ENCODE assay signal across 1 cellular context in the genomic region with DNA sequence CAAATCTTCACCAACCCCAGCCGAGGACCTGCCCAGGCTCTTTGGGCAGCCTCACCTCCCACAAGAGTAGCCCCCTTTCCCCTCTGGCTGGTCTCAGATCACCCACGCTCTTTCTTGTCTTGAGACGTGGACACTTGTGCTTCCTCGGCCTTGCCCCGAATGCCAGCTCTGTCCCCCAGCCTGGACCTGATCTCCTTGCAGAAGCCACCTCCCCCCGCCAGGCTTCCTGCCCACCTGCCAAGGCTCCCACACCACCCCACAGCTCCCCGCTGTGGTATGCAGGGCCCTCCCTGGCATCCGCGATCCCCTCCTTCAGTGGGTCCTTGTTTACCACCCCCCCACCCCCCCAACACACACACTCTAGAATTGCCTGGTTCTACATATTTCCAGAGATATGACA.
TF ChIP-seq lines count a peak whose summit lies in the region.

No MANE protein-coding gene starts in this region.

TF ChIP-seq in H1, 55 proteins besides CTCF, POLR2A, EP300 and RAD21:
- no peak for TF ChIP-seq CEBPB (IDR thresholded peaks at IDR 0.05; ENCODE audit: low read depth, low read length)
- TF ChIP-seq RBBP5 (IDR thresholded peaks at IDR 0.05; ENCODE audit: borderline replicate concordance, low read depth, low read length) = no peak
- no peak for TF ChIP-seq GTF2F1 (IDR thresholded peaks at IDR 0.05; ENCODE audit: borderline replicate concordance, low read depth, low read length)
- no peak for TF ChIP-seq CTBP2 (IDR thresholded peaks at IDR 0.05; ENCODE audit: borderline replicate concordance, insufficient read depth, insufficient read length, low read length)
- TF ChIP-seq SIN3A (conservative IDR thresholded peaks at IDR 0.05 in 1 of 2, IDR thresholded peaks at IDR 0.05 in 1 of 2; ENCODE audit: low read depth in 1 of 2, low read length in 2 of 2) = no peak
- no peak for TF ChIP-seq KDM4A (IDR thresholded peaks at IDR 0.05; ENCODE audit: low read depth, low read length, severe bottlenecking)
